Comparison of ENCODE assay signal across 1 cellular context in genomic region chr15:89492934-89493631, GRCh38.
TF ChIP-seq lines count a peak whose summit lies in the region.

No MANE protein-coding gene starts in this region.

TF ChIP-seq in GM23338, 12 proteins besides CTCF, POLR2A, EP300 and RAD21 (continued from another document):
- no peak for TF ChIP-seq REST (IDR thresholded peaks at IDR 0.05; ENCODE audit: unreplicated experiment)
- TF ChIP-seq ETS1 (IDR thresholded peaks at IDR 0.05) = no peak
TF ChIP-seq in GM23338: peak in this region for 0.
